11 cellular contexts compared by ENCODE assay signal in genomic region chr2:96249654-96250053, GRCh38. TPM values are rescaled to one million over a fixed set of nuclear protein-coding genes. Genes with fewer than 3 reads are reported as not detected.
DNase-seq lines count a peak whose midpoint lies in the region; ATAC-seq and TF ChIP-seq lines count a peak whose summit lies in the region.
"Had no signal": no experiment of that assay in that cellular context is flagged by ENCODE, and none has a peak within 500 bp of the region (broad histone marks: within the 10 kb centered on the region; RNA-seq: fewer than 3 reads in every experiment).

No MANE protein-coding gene starts in this region.

- peaks cover 42% of the 10 kb centered on the region for H3K4me1 Mint-ChIP-seq in activated naive CD8-positive, alpha-beta T cell (ENCODE audit: low read depth)
- H3K4me1 Mint-ChIP-seq in activated naive CD8-positive, alpha-beta T cell treated with anti-CD3 and anti-CD28 coated beads, Interleukin-2, amount 50 U/mL, for 24 hours: peaks cover 21% of the 10 kb centered on the region
- H3K4me1 Mint-ChIP-seq in CD8-positive, alpha-beta T cell (ENCODE audit: low read depth): peaks cover 27% of the 10 kb centered on the region

- no peak for DNase-seq in activated naive CD8-positive, alpha-beta T cell treated with anti-CD3 and anti-CD28 coated beads, Interleukin-2, amount 50 U/mL, for 24 hours
- peak; percentile 65 for DNase-seq in SK-N-SH
- DNase-seq in fibroblast of villous mesenchyme (ENCODE audit: low read depth): peak; percentile 70
- no peak for DNase-seq in suprapubic skin (ENCODE audit: low spot score in 2 of 2)
- DNase-seq in NCI-H226: no peak
- no peak for DNase-seq in KBM-7
- no peak for DNase-seq in CD8-positive, alpha-beta T cell
- DNase-seq: foreskin keratinocyte, NCI-H1092 treated with DMSO at 0.1 percent for 48 hours, T-helper 2 cell had no signal

- no peak for TF ChIP-seq RAD21 in SK-N-SH (IDR thresholded peaks at IDR 0.05; ENCODE audit: low read length)

- in situ Hi-C loops in KBM-7 (cut with MboI; ENCODE audit: low pct_unique_long_range_greater_than_20kb, low sequenced_read_pairs): no loop called here

- H3K4me3 ChIP-seq in SK-N-SH (ENCODE audit: low read depth in 2 of 2, low read length in 1 of 2) (no peak overlapping the region), fibroblast of villous mesenchyme (ENCODE audit: low read depth, low read length) (no peak overlapping the region), suprapubic skin (no peak overlapping the region)
- no peak overlapping the region for H3K4me3 ChIP-seq in CD8-positive, alpha-beta T cell (ENCODE audit: low read depth, low read length)

- H3K27me3 ChIP-seq in SK-N-SH (ENCODE audit: insufficient read depth) (no peaks in the 10 kb centered on the region), suprapubic skin (no peaks in the 10 kb centered on the region)
- no peaks in the 10 kb centered on the region for H3K27me3 ChIP-seq in CD8-positive, alpha-beta T cell (ENCODE audit: insufficient read depth, low read length)
- H3K27me3 ChIP-seq: foreskin keratinocyte had no signal

- H3K36me3 Mint-ChIP-seq in activated naive CD8-positive, alpha-beta T cell: peaks cover 4% of the 10 kb centered on the region
- peaks cover 17% of the 10 kb centered on the region for H3K36me3 Mint-ChIP-seq in activated naive CD8-positive, alpha-beta T cell treated with anti-CD3 and anti-CD28 coated beads, Interleukin-2, amount 50 U/mL, for 24 hours (ENCODE audit: low read depth)
- H3K36me3 Mint-ChIP-seq in CD8-positive, alpha-beta T cell: peaks cover 41% of the 10 kb centered on the region

- CTCF ChIA-PET in SK-N-SH (lab: Yijun Ruan, JAX): interaction anchor here (1.4 to 1.8 kb wide), 2 partner anchors 11 to 16 kb away, joined by 4 to 7 read pairs; no protein-coding TSS in a partner anchor
- CTCF ChIA-PET in CD8-positive, alpha-beta T cell (lab: Charles Lee): no interaction called here

- intact Hi-C loops in CD8-positive, alpha-beta T cell (cut with DNase I, micrococcal nuclease): no loop called here

- no peak overlapping the region for H2AFZ ChIP-seq in SK-N-SH (ENCODE audit: low read depth)

- POLR2A ChIA-PET in SK-N-SH (lab: Yijun Ruan, JAX): interaction anchor here (1.1 kb wide), 1 partner anchor 147 kb away, joined by 4 read pairs; no protein-coding TSS in a partner anchor
- POLR2A ChIA-PET in CD8-positive, alpha-beta T cell (lab: Charles Lee): no interaction called here

- WGBS in SK-N-SH (ENCODE audit: low lambda C conversion rate): 52% methylated on average over 7 of the region's 9 CpGs
- WGBS in suprapubic skin: 84% methylated on average over 9 of the region's 9 CpGs

- H3K9me2 ChIP-seq in SK-N-SH: no peaks in the 10 kb centered on the region

- no peaks in the 10 kb centered on the region for H3K9me3 ChIP-seq in SK-N-SH
- no peaks in the 10 kb centered on the region for H3K9me3 ChIP-seq in suprapubic skin
- H3K9me3 ChIP-seq in CD8-positive, alpha-beta T cell (ENCODE audit: low read length): no peaks in the 10 kb centered on the region

- no peaks in the 10 kb centered on the region for H3K9me3 Mint-ChIP-seq in activated naive CD8-positive, alpha-beta T cell (ENCODE audit: low read depth)
- no peaks in the 10 kb centered on the region for H3K9me3 Mint-ChIP-seq in activated naive CD8-positive, alpha-beta T cell treated with anti-CD3 and anti-CD28 coated beads, Interleukin-2, amount 50 U/mL, for 24 hours
- H3K9me3 Mint-ChIP-seq in CD8-positive, alpha-beta T cell: no peaks in the 10 kb centered on the region

- no peak overlapping the region for H3K4me3 Mint-ChIP-seq in activated naive CD8-positive, alpha-beta T cell
- H3K4me3 Mint-ChIP-seq in activated naive CD8-positive, alpha-beta T cell treated with anti-CD3 and anti-CD28 coated beads, Interleukin-2, amount 50 U/mL, for 24 hours: no peak overlapping the region
- no peak overlapping the region for H3K4me3 Mint-ChIP-seq in CD8-positive, alpha-beta T cell

- peak overlapping the region; percentile 71 to 80; a peak in 3 of 4 replicates for H3K27ac ChIP-seq in SK-N-SH (ENCODE audit: low read depth in 2 of 2, low read length in 1 of 2)
- peak overlapping the region; percentile 20 for H3K27ac ChIP-seq in suprapubic skin
- no peak overlapping the region for H3K27ac ChIP-seq in CD8-positive, alpha-beta T cell (ENCODE audit: low read depth, low read length)
- H3K27ac ChIP-seq: foreskin keratinocyte had no signal

- TF ChIP-seq EP300 in SK-N-SH (IDR thresholded peaks at IDR 0.05; ENCODE audit: borderline replicate concordance in 1 of 2, low read depth in 1 of 2, low read length in 1 of 2): no peak
- no peak for TF ChIP-seq EP300 in suprapubic skin (IDR thresholded peaks at IDR 0.05)

- no peaks in the 10 kb centered on the region for H4K20me1 ChIP-seq in SK-N-SH (ENCODE audit: insufficient read depth)

- H3K4me2 ChIP-seq in SK-N-SH: peak overlapping the region; percentile 16; the same call in 1 of the 2 replicates

- peaks cover 27% of the 10 kb centered on the region for H3F3A ChIP-seq in SK-N-SH (replicated peaks; ENCODE audit: insufficient read depth)

- H3K4me1 ChIP-seq in SK-N-SH (ENCODE audit: control insufficient read depth in 1 of 2, insufficient read depth in 2 of 2, low read depth in 1 of 2, low read length in 1 of 2): peaks cover 21 to 22% of the 10 kb centered on the region in 2 experiments; a peak in 3 of 4 replicates
- H3K4me1 ChIP-seq in suprapubic skin: peaks cover 30% of the 10 kb centered on the region
- peaks cover 24% of the 10 kb centered on the region for H3K4me1 ChIP-seq in CD8-positive, alpha-beta T cell (ENCODE audit: insufficient read depth, low read length)
- H3K4me1 ChIP-seq: foreskin keratinocyte had no signal

- no peak for TF ChIP-seq POLR2A in suprapubic skin (IDR thresholded peaks at IDR 0.05)

- TF ChIP-seq CTCF in SK-N-SH (IDR thresholded peaks at IDR 0.05) (no peak), fibroblast of villous mesenchyme (IDR thresholded peaks at IDR 0.05; ENCODE audit: insufficient read depth, low read depth, low read length) (no peak), suprapubic skin (IDR thresholded peaks at IDR 0.05) (no peak)
- no peak for TF ChIP-seq CTCF in CD8-positive, alpha-beta T cell (IDR thresholded peaks at IDR 0.05)

- no peak for ATAC-seq in activated naive CD8-positive, alpha-beta T cell treated with anti-CD3 and anti-CD28 coated beads, Interleukin-2, amount 50 U/mL, for 24 hours
- no peak for ATAC-seq in CD8-positive, alpha-beta T cell
- ATAC-seq: foreskin keratinocyte had no signal

- no peaks in the 10 kb centered on the region for H3K27me3 Mint-ChIP-seq in activated naive CD8-positive, alpha-beta T cell
- no peaks in the 10 kb centered on the region for H3K27me3 Mint-ChIP-seq in activated naive CD8-positive, alpha-beta T cell treated with anti-CD3 and anti-CD28 coated beads, Interleukin-2, amount 50 U/mL, for 24 hours
- H3K27me3 Mint-ChIP-seq in CD8-positive, alpha-beta T cell (ENCODE audit: low read depth): no peaks in the 10 kb centered on the region

- H3K9ac ChIP-seq in SK-N-SH: no peak overlapping the region

- H3K36me3 ChIP-seq in SK-N-SH (replicated peaks in 1 of 2; ENCODE audit: control insufficient read depth in 1 of 2, insufficient read depth in 2 of 2, low read length in 1 of 2): peaks cover 16 to 24% of the 10 kb centered on the region in 2 experiments
- H3K36me3 ChIP-seq in suprapubic skin: peaks cover 33% of the 10 kb centered on the region
- H3K36me3 ChIP-seq in CD8-positive, alpha-beta T cell (ENCODE audit: insufficient read depth, low read length): peaks cover 30% of the 10 kb centered on the region

- H3K27ac Mint-ChIP-seq in activated naive CD8-positive, alpha-beta T cell: peak overlapping the region; percentile 54
- H3K27ac Mint-ChIP-seq in activated naive CD8-positive, alpha-beta T cell treated with anti-CD3 and anti-CD28 coated beads, Interleukin-2, amount 50 U/mL, for 24 hours: no peak overlapping the region
- H3K27ac Mint-ChIP-seq in CD8-positive, alpha-beta T cell: no peak overlapping the region

- H3K79me2 ChIP-seq in SK-N-SH (ENCODE audit: insufficient read depth): peaks cover 16% of the 10 kb centered on the region; the same call in 1 of the 2 replicates

TF ChIP-seq in SK-N-SH, 30 proteins besides CTCF, POLR2A, EP300 and RAD21 (continues in another document):
- TF ChIP-seq RFX5 (IDR thresholded peaks at IDR 0.05; ENCODE audit: low read length) (no peak), RCOR1 (IDR thresholded peaks at IDR 0.05; ENCODE audit: low read length) (0 out of 2 replicates have a peak, but pooled peaks have one; percentile 36), TCF12 (IDR thresholded peaks at IDR 0.05) (peak; percentile 94), TEAD4 (IDR thresholded peaks at IDR 0.05; ENCODE audit: borderline replicate concordance, insufficient read depth) (no peak)

RNA-seq across cellular contexts. Expression of gene TMEM127, which starts 16.1 kb away (rescaled TPM):
- polyA plus RNA-seq in SK-N-SH (2012; rRNA removed): 40.9 and 47.9 TPM in 2 replicates
- polyA plus RNA-seq in SK-N-SH (2012; cell fraction: cytosol; rRNA removed): 25.6 and 37.1 TPM in 2 replicates
- 20.5 and 32.1 TPM in 2 replicates for polyA plus RNA-seq in SK-N-SH (2012; cell fraction: nucleus; rRNA removed)
- total RNA-seq in fibroblast of villous mesenchyme: 27.2 and 29.6 TPM in 2 replicates
- 10 to 100 TPM; 39.3 to 66.5 (median 53.9) TPM for total RNA-seq in suprapubic skin
- 10 to 100 TPM; 44.7 to 49.6 TPM for total RNA-seq in CD8-positive, alpha-beta T cell

RNA-seq across cellular contexts. Expression of gene CIAO1, which starts 16.4 kb away (rescaled TPM):
- 120 and 158 TPM in 2 replicates for polyA plus RNA-seq in SK-N-SH (2012; rRNA removed)
- polyA plus RNA-seq in SK-N-SH (2012; cell fraction: cytosol; rRNA removed): 85.4 and 125 TPM in 2 replicates
- 188 and 242 TPM in 2 replicates for polyA plus RNA-seq in SK-N-SH (2012; cell fraction: nucleus; rRNA removed)
- total RNA-seq in fibroblast of villous mesenchyme (93.7 and 108 TPM in 2 replicates), suprapubic skin (100 to 1,000 TPM; 107 to 143 (median 110) TPM)
- 10 to 100 TPM; 51.9 to 58.0 TPM for total RNA-seq in CD8-positive, alpha-beta T cell

RNA-seq across cellular contexts. Expression of gene STARD7, which starts 41.0 kb away (rescaled TPM):
- 36.1 and 45.8 TPM in 2 replicates for polyA plus RNA-seq in SK-N-SH (2012; rRNA removed)
- polyA plus RNA-seq in SK-N-SH (2012; cell fraction: cytosol; rRNA removed): 51.1 and 53.2 TPM in 2 replicates
- 32.7 and 48.4 TPM in 2 replicates for polyA plus RNA-seq in SK-N-SH (2012; cell fraction: nucleus; rRNA removed)
- total RNA-seq in fibroblast of villous mesenchyme (135 and 209 TPM in 2 replicates), suprapubic skin (10 to 100 TPM; 69.4 to 92.4 (median 76.8) TPM)
- total RNA-seq in CD8-positive, alpha-beta T cell: 10 to 100 TPM; 75.3 to 85.1 TPM

RNA-seq across cellular contexts. Expression of gene SNRNP200, which starts 55.7 kb away (rescaled TPM):
- 165 and 177 TPM in 2 replicates for polyA plus RNA-seq in SK-N-SH (2012; rRNA removed)
- polyA plus RNA-seq in SK-N-SH (2012; cell fraction: cytosol; rRNA removed): 104 and 134 TPM in 2 replicates
- polyA plus RNA-seq in SK-N-SH (2012; cell fraction: nucleus; rRNA removed): 437 and 481 TPM in 2 replicates
- total RNA-seq in fibroblast of villous mesenchyme: 39.6 and 39.7 TPM in 2 replicates
- 100 to 1,000 TPM in 3 of 4 donors, 10 to 100 TPM in 1; 75.8 to 150 (median 110) TPM for total RNA-seq in suprapubic skin
- 100 to 1,000 TPM; 318 to 348 TPM for total RNA-seq in CD8-positive, alpha-beta T cell

Comparison
In these comparisons a context has a peak if more than half of its experiments do, and no peak if none do; other contexts are left out.
1. DNase-seq: peak in SK-N-SH (single experiment) and fibroblast of villous mesenchyme (single experiment); none in activated naive CD8-positive, alpha-beta T cell treated with anti-CD3 and anti-CD28 coated beads, Interleukin-2, amount 50 U/mL, for 24 hours (single experiment), suprapubic skin (0 of 2), NCI-H226 (single experiment), KBM-7 (single experiment) and CD8-positive, alpha-beta T cell (0 of 7).